10 cellular contexts compared by ENCODE assay signal in genomic region chr22:46587067-46587471, GRCh38. TPM values are rescaled to one million over a fixed set of nuclear protein-coding genes. Genes with fewer than 3 reads are reported as not detected.
DNase-seq lines count a peak whose midpoint lies in the region; ATAC-seq and TF ChIP-seq lines count a peak whose summit lies in the region.
"Had no signal": no experiment of that assay in that cellular context is flagged by ENCODE, and none has a peak within 500 bp of the region (broad histone marks: within the 10 kb centered on the region; RNA-seq: fewer than 3 reads in every experiment).

No MANE protein-coding gene starts in this region.

- H3K36me3 ChIP-seq in transverse colon (no peaks in the 10 kb centered on the region), PC-3 (ENCODE audit: low read depth, low read length) (no peaks in the 10 kb centered on the region)

- no peak overlapping the region for H3K9ac ChIP-seq in PC-3 (ENCODE audit: low read length)

- peaks cover 2% of the 10 kb centered on the region for H3K36me3 Mint-ChIP-seq in activated naive CD4-positive, alpha-beta T cell treated with anti-CD3 and anti-CD28 coated beads, Interleukin-2, amount 10 ng/mL, durations not matched to agents 7 days and 5 days
- H3K36me3 Mint-ChIP-seq in activated naive CD4-positive, alpha-beta T cell treated with anti-CD3 and anti-CD28 coated beads for 36 hours (ENCODE audit: low read depth): no peaks in the 10 kb centered on the region
- no peaks in the 10 kb centered on the region for H3K36me3 Mint-ChIP-seq in activated naive CD8-positive, alpha-beta T cell treated with anti-CD3 and anti-CD28 coated beads, Interleukin-2, amount 10 ng/mL, durations not matched to agents 7 days and 5 days

- no peak for TF ChIP-seq EP300 in transverse colon (IDR thresholded peaks at IDR 0.05; ENCODE audit: low read depth)

- no TSS peak for BruUV-seq in PC-3 (replicated peaks; lab: Mats Ljungman, UMichigan)

- no peak overlapping the region for H3K4me2 ChIP-seq in PC-3 (ENCODE audit: low read length)

- POLR2A ChIA-PET in activated naive CD8-positive, alpha-beta T cell treated with anti-CD3 and anti-CD28 coated beads, Interleukin-2, amount 10 ng/mL, durations not matched to agents 7 days and 5 days (lab: Charles Lee): no interaction called here
- POLR2A ChIA-PET in PC-3 (lab: Charles Lee; ENCODE audit: unreplicated experiment): no interaction called here

- no peaks in the 10 kb centered on the region for H3K9me2 ChIP-seq in PC-3 (replicated peaks; ENCODE audit: low read length)

- DNase-seq in activated naive CD4-positive, alpha-beta T cell treated with anti-CD3 and anti-CD28 coated beads, Interleukin-2, amount 10 ng/mL, durations not matched to agents 7 days and 5 days: peak; percentile 31
- DNase-seq in activated naive CD4-positive, alpha-beta T cell treated with anti-CD3 and anti-CD28 coated beads for 36 hours: no peak
- no peak for DNase-seq in activated naive CD8-positive, alpha-beta T cell treated with anti-CD3 and anti-CD28 coated beads, Interleukin-2, amount 10 ng/mL, durations not matched to agents 7 days and 5 days
- peak; percentile 45 for DNase-seq in transverse colon
- no peak for DNase-seq in PC-3
- DNase-seq in NCI-H2171 treated with DMSO at 0.1 percent for 48 hours (lab: John Stamatoyannopoulos, UW): no peak
- no peak for DNase-seq in AG08395 (ENCODE audit: low spot score)
- DNase-seq: effector CD4-positive, alpha-beta T cell; NCI-H1417 had no signal

- intact Hi-C loops in activated naive CD4-positive, alpha-beta T cell treated with anti-CD3 and anti-CD28 coated beads for 36 hours (cut with micrococcal nuclease): loop anchor here (5.0 kb wide), 1 partner anchor 85 kb away; no protein-coding TSS in a partner anchor
- intact Hi-C loops in transverse colon (cut with DNase I; ENCODE audit: low total_unique reads): no loop called here
- intact Hi-C loops in PC-3 (cut with micrococcal nuclease): no loop called here

- WGBS in transverse colon (ENCODE audit: low coverage in 1 of 2), 2 donors: 72 to 80% methylated on average over 2 to 8 of the region's 9 CpGs

- peaks cover 69% of the 10 kb centered on the region for H3K4me1 Mint-ChIP-seq in activated naive CD4-positive, alpha-beta T cell treated with anti-CD3 and anti-CD28 coated beads, Interleukin-2, amount 10 ng/mL, durations not matched to agents 7 days and 5 days
- H3K4me1 Mint-ChIP-seq in activated naive CD4-positive, alpha-beta T cell treated with anti-CD3 and anti-CD28 coated beads for 36 hours (ENCODE audit: low read depth): peaks cover 18% of the 10 kb centered on the region
- peaks cover 24% of the 10 kb centered on the region for H3K4me1 Mint-ChIP-seq in activated naive CD8-positive, alpha-beta T cell treated with anti-CD3 and anti-CD28 coated beads, Interleukin-2, amount 10 ng/mL, durations not matched to agents 7 days and 5 days

- ATAC-seq in HG03066 (IDR thresholded peaks at IDR 0.05; ENCODE audit: low read depth, unreplicated experiment): peak; percentile 42
- ATAC-seq in activated naive CD8-positive, alpha-beta T cell treated with anti-CD3 and anti-CD28 coated beads, Interleukin-2, amount 10 ng/mL, durations not matched to agents 7 days and 5 days (ENCODE audit: low read depth): no peak
- ATAC-seq in PC-3: no peak

- H3F3A ChIP-seq in PC-3 (ENCODE audit: low read length, unreplicated experiment): no peaks in the 10 kb centered on the region

- TF ChIP-seq CTCF in transverse colon (IDR thresholded peaks at IDR 0.05) (no peak), PC-3 (conservative IDR thresholded peaks at IDR 0.05; ENCODE audit: low read depth, low read length) (no peak)

- no peaks in the 10 kb centered on the region for H3K27me3 Mint-ChIP-seq in activated naive CD4-positive, alpha-beta T cell treated with anti-CD3 and anti-CD28 coated beads, Interleukin-2, amount 10 ng/mL, durations not matched to agents 7 days and 5 days
- H3K27me3 Mint-ChIP-seq in activated naive CD4-positive, alpha-beta T cell treated with anti-CD3 and anti-CD28 coated beads for 36 hours (ENCODE audit: low read depth): no peaks in the 10 kb centered on the region
- no peaks in the 10 kb centered on the region for H3K27me3 Mint-ChIP-seq in activated naive CD8-positive, alpha-beta T cell treated with anti-CD3 and anti-CD28 coated beads, Interleukin-2, amount 10 ng/mL, durations not matched to agents 7 days and 5 days

- H3K27ac Mint-ChIP-seq in activated naive CD4-positive, alpha-beta T cell treated with anti-CD3 and anti-CD28 coated beads, Interleukin-2, amount 10 ng/mL, durations not matched to agents 7 days and 5 days: peak overlapping the region; percentile 92
- no peak overlapping the region for H3K27ac Mint-ChIP-seq in activated naive CD4-positive, alpha-beta T cell treated with anti-CD3 and anti-CD28 coated beads for 36 hours
- H3K27ac Mint-ChIP-seq in activated naive CD8-positive, alpha-beta T cell treated with anti-CD3 and anti-CD28 coated beads, Interleukin-2, amount 10 ng/mL, durations not matched to agents 7 days and 5 days: peak overlapping the region; percentile 79

- H3K4me1 ChIP-seq in transverse colon: peaks cover 40 to 70% (median 57%) of the 10 kb centered on the region in 4 donors
- H3K4me1 ChIP-seq in PC-3 (ENCODE audit: insufficient read depth, low read length): peaks cover 3% of the 10 kb centered on the region; the same call in 1 of the 2 replicates

- H3K27me3 ChIP-seq in transverse colon (no peaks in the 10 kb centered on the region), PC-3 (ENCODE audit: low read length) (no peaks in the 10 kb centered on the region)

- H3K4me3 ChIP-seq in transverse colon (peak overlapping the region in 1 of 4 donors; percentile 28), PC-3 (ENCODE audit: low read length) (no peak overlapping the region)

- no peaks in the 10 kb centered on the region for H3K9me3 Mint-ChIP-seq in activated naive CD4-positive, alpha-beta T cell treated with anti-CD3 and anti-CD28 coated beads, Interleukin-2, amount 10 ng/mL, durations not matched to agents 7 days and 5 days
- H3K9me3 Mint-ChIP-seq in activated naive CD4-positive, alpha-beta T cell treated with anti-CD3 and anti-CD28 coated beads for 36 hours: no peaks in the 10 kb centered on the region
- no peaks in the 10 kb centered on the region for H3K9me3 Mint-ChIP-seq in activated naive CD8-positive, alpha-beta T cell treated with anti-CD3 and anti-CD28 coated beads, Interleukin-2, amount 10 ng/mL, durations not matched to agents 7 days and 5 days

- no peaks in the 10 kb centered on the region for H3K79me2 ChIP-seq in PC-3 (ENCODE audit: low read length)

- no peak for TF ChIP-seq POLR2A in transverse colon (IDR thresholded peaks at IDR 0.05)

- H4K20me1 ChIP-seq in PC-3 (ENCODE audit: low read length): no peaks in the 10 kb centered on the region

- no peaks in the 10 kb centered on the region for H3K9me3 ChIP-seq in transverse colon
- no peaks in the 10 kb centered on the region for H3K9me3 ChIP-seq in PC-3 (ENCODE audit: low read length)

- H3K27ac ChIP-seq in transverse colon (peak overlapping the region; percentile 38 to 71 (median 54)), PC-3 (ENCODE audit: low read length) (no peak overlapping the region)

- peak overlapping the region; percentile 72 for H3K4me3 Mint-ChIP-seq in activated naive CD4-positive, alpha-beta T cell treated with anti-CD3 and anti-CD28 coated beads, Interleukin-2, amount 10 ng/mL, durations not matched to agents 7 days and 5 days
- H3K4me3 Mint-ChIP-seq in activated naive CD4-positive, alpha-beta T cell treated with anti-CD3 and anti-CD28 coated beads for 36 hours: no peak overlapping the region
- peak overlapping the region; percentile 61 for H3K4me3 Mint-ChIP-seq in activated naive CD8-positive, alpha-beta T cell treated with anti-CD3 and anti-CD28 coated beads, Interleukin-2, amount 10 ng/mL, durations not matched to agents 7 days and 5 days

- no peak overlapping the region for H2AFZ ChIP-seq in PC-3 (ENCODE audit: low read length)

- in situ Hi-C loops in transverse colon (cut with MboI; ENCODE audit: low pct_ligation_motif_present in 1 of 4, low pct_unique_long_range_greater_than_20kb in 1 of 4, low sequenced_read_pairs in 3 of 4): no loop called here

- CTCF ChIA-PET in activated naive CD4-positive, alpha-beta T cell treated with anti-CD3 and anti-CD28 coated beads, Interleukin-2, amount 10 ng/mL, durations not matched to agents 7 days and 5 days (lab: Charles Lee): no interaction called here
- CTCF ChIA-PET in activated naive CD4-positive, alpha-beta T cell treated with anti-CD3 and anti-CD28 coated beads for 36 hours (lab: Charles Lee): no interaction called here
- CTCF ChIA-PET in PC-3 (lab: Charles Lee): no interaction called here

RNA-seq across cellular contexts. Expression of gene GRAMD4, which starts 33.1 kb away (rescaled TPM):
- total RNA-seq in activated naive CD4-positive, alpha-beta T cell treated with anti-CD3 and anti-CD28 coated beads for 36 hours: 10 to 100 TPM; 34.3 to 35.4 TPM
- 10 to 100 TPM; 20.2 to 23.2 TPM for total RNA-seq in activated naive CD8-positive, alpha-beta T cell treated with anti-CD3 and anti-CD28 coated beads, Interleukin-2, amount 10 ng/mL, durations not matched to agents 7 days and 5 days
- 100 to 1,000 TPM; 146 to 981 (median 258) TPM for total RNA-seq in transverse colon
- total RNA-seq in PC-3 (2014; rRNA removed): 18.9 and 25.3 TPM in 2 replicates

RNA-seq across cellular contexts. Expression of gene CELSR1, which starts 49.6 kb away (rescaled TPM):
- total RNA-seq in activated naive CD4-positive, alpha-beta T cell treated with anti-CD3 and anti-CD28 coated beads for 36 hours: under 1 TPM; 0.17 to 0.25 TPM
- under 1 TPM; 0.31 to 0.33 TPM for total RNA-seq in activated naive CD8-positive, alpha-beta T cell treated with anti-CD3 and anti-CD28 coated beads, Interleukin-2, amount 10 ng/mL, durations not matched to agents 7 days and 5 days
- total RNA-seq in transverse colon: 1 to 10 TPM in 2 of 4 donors, under 1 TPM in 2; 0.96 to 2.5 (median 1.4) TPM
- total RNA-seq in PC-3 (2014; rRNA removed): 14.2 and 19.3 TPM in 2 replicates

Comparison
In these comparisons a context has a peak if more than half of its experiments do, and no peak if none do; other contexts are left out.
1. DNase-seq: peak in activated naive CD4-positive, alpha-beta T cell treated with anti-CD3 and anti-CD28 coated beads, Interleukin-2, amount 10 ng/mL, durations not matched to agents 7 days and 5 days (single experiment) and transverse colon (single experiment); none in activated naive CD4-positive, alpha-beta T cell treated with anti-CD3 and anti-CD28 coated beads for 36 hours (single experiment), activated naive CD8-positive, alpha-beta T cell treated with anti-CD3 and anti-CD28 coated beads, Interleukin-2, amount 10 ng/mL, durations not matched to agents 7 days and 5 days (single experiment), PC-3 (single experiment), NCI-H2171 treated with DMSO at 0.1 percent for 48 hours (single experiment) and AG08395 (single experiment).